Comparison of ENCODE assay signal across 8 cellular contexts in the genomic region with DNA sequence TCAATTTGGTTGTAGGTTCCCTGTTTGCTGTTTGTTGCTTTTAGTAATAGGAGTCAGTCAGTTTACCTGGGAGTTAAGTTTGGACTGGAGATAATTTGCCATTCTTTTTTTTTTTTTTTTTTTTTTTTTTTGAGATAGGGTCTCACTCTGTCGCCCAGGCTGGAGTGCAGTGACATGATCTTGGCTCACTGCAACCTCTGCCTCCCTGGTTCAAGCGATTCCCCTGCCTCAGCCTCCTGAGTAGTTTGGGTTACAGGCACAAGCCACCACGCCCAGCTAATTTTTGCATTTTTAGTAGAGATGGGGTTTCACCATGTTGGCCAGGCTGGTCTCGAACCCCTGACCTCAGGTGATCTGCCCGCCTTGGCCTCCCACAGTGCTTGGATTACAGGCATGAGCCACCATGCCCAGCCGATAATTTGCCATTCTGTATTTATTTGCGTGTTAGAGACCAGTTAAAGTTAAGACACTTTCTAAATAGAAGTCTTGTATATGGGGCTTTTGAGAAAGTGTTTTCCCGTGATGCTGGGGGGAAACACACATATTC. TPM values are rescaled to one million over a fixed set of nuclear protein-coding genes. Genes with fewer than 3 reads are reported as not detected.
DNase-seq lines count a peak whose midpoint lies in the region; ATAC-seq and TF ChIP-seq lines count a peak whose summit lies in the region.
"Not testable (repeated sequence)": the region's sequence is repeated elsewhere in the genome, so short reads cannot be mapped to it uniquely, and the experiment has no call there.

No MANE protein-coding gene starts in this region.

- H3K27me3 ChIP-seq in Caco-2 (replicated peaks; ENCODE audit: control insufficient read depth, insufficient read depth, low read length); MG63; mononuclear cell (ENCODE audit: insufficient read depth, low read length); gastrocnemius medialis; vagina: not testable (repeated sequence)

- peak overlapping the region; percentile 100 for H3K4me3 Mint-ChIP-seq in Caco-2 (ENCODE audit: unreplicated experiment)
- H3K4me3 Mint-ChIP-seq in activated CD8-positive, alpha-beta T cell treated with anti-CD3 and anti-CD28 coated beads for 36 hours = peak overlapping the region; percentile 98
- peak overlapping the region; percentile 99 for H3K4me3 Mint-ChIP-seq in MCF 10A (ENCODE audit: unreplicated experiment)

- H3K27ac Mint-ChIP-seq in Caco-2 (ENCODE audit: unreplicated experiment) = peak overlapping the region; percentile 33
- H3K27ac Mint-ChIP-seq in activated CD8-positive, alpha-beta T cell treated with anti-CD3 and anti-CD28 coated beads for 36 hours = peak overlapping the region; percentile 98
- peak overlapping the region; percentile 1 for H3K27ac Mint-ChIP-seq in MCF 10A (ENCODE audit: low read depth, unreplicated experiment)

- POLR2A ChIA-PET in Caco-2 (lab: Charles Lee) (interaction anchor here (0.9 kb wide), 1 partner anchor 15 kb away, joined by 4 read pairs; no protein-coding TSS in a partner anchor), MCF 10A (lab: Yijun Ruan, JAX) (interaction anchor here (1.0 to 4.0 kb wide), 5 partner anchors 7 to 251 kb away, joined by 3 to 31 read pairs (median 7); a partner anchor contains a TSS)
- POLR2A ChIA-PET in activated CD8-positive, alpha-beta T cell treated with anti-CD3 and anti-CD28 coated beads for 36 hours (lab: Charles Lee) = interaction anchor here (1.0 to 7.8 kb wide), 4 partner anchors 10 to 41 kb away, joined by 3 to 145 read pairs (median 36); no protein-coding TSS in a partner anchor

- H3K4me1 ChIP-seq in Caco-2 (peaks cover 28% of the 10 kb centered on the region), mononuclear cell (ENCODE audit: insufficient read depth, low read length) (peaks cover 48% of the 10 kb centered on the region), gastrocnemius medialis (peaks cover 30 to 38% of the 10 kb centered on the region in 2 donors), vagina (peaks cover 53% of the 10 kb centered on the region)

- H3K4me3 ChIP-seq in Caco-2 (ENCODE audit: low read depth, low read length) = peak overlapping the region; percentile 81; the same call in 1 of the 2 replicates
- peak overlapping the region; percentile 98 for H3K4me3 ChIP-seq in MG63
- H3K4me3 ChIP-seq in fibroblast of pulmonary artery (replicated peaks; ENCODE audit: low read depth, low read length) = peak overlapping the region; percentile 97
- peak overlapping the region; percentile 100 for H3K4me3 ChIP-seq in mononuclear cell (ENCODE audit: low read length)
- peak overlapping the region; percentile 84 to 99 (median 93) for H3K4me3 ChIP-seq in gastrocnemius medialis
- H3K4me3 ChIP-seq in vagina = peak overlapping the region; percentile 82 to 96

- CTCF ChIA-PET in Caco-2 (lab: Charles Lee) = not testable (repeated sequence)
- CTCF ChIA-PET in activated CD8-positive, alpha-beta T cell treated with anti-CD3 and anti-CD28 coated beads for 36 hours (lab: Charles Lee) = interaction anchor here (1.4 to 2.2 kb wide), 3 partner anchors 11 to 67 kb away, joined by 5 to 8 read pairs (median 6); no protein-coding TSS in a partner anchor
- CTCF ChIA-PET in MCF 10A (lab: Yijun Ruan, JAX) = interaction anchor here (0.7 to 2.0 kb wide), 3 partner anchors 11 to 69 kb away, joined by 3 to 16 read pairs (median 4); no protein-coding TSS in a partner anchor

- not testable (repeated sequence) for TF ChIP-seq POLR2A in gastrocnemius medialis (IDR thresholded peaks at IDR 0.05); vagina (IDR thresholded peaks at IDR 0.05)

- not testable (repeated sequence) for DNase-seq in Caco-2; MG63; activated CD8-positive, alpha-beta T cell treated with anti-CD3 and anti-CD28 coated beads for 36 hours; MCF 10A (ENCODE audit: unreplicated experiment); fibroblast of pulmonary artery (ENCODE audit: low read depth); gastrocnemius medialis; vagina (ENCODE audit: extremely low spot score in 2 of 2)

- not testable (repeated sequence) for TF ChIP-seq CTCF in Caco-2 (IDR thresholded peaks at IDR 0.05; ENCODE audit: insufficient read depth in 1 of 2, low read depth in 1 of 2, low read length in 1 of 2, severe bottlenecking in 1 of 2, unreplicated experiment in 1 of 2); activated CD8-positive, alpha-beta T cell treated with anti-CD3 and anti-CD28 coated beads for 36 hours (IDR thresholded peaks at IDR 0.05); MCF 10A (IDR thresholded peaks at IDR 0.05; ENCODE audit: unreplicated experiment); fibroblast of pulmonary artery (IDR thresholded peaks at IDR 0.05; ENCODE audit: low read length, missing control alignments); gastrocnemius medialis (IDR thresholded peaks at IDR 0.05 in 4 of 5, conservative IDR thresholded peaks at IDR 0.05 in 1 of 5); vagina (IDR thresholded peaks at IDR 0.05)

- H3K9me3 ChIP-seq in Caco-2; MG63; mononuclear cell (ENCODE audit: low read depth, low read length); gastrocnemius medialis; vagina: not testable (repeated sequence)

- peaks cover 90% of the 10 kb centered on the region for H3K36me3 Mint-ChIP-seq in Caco-2 (ENCODE audit: insufficient read depth, unreplicated experiment)
- peaks cover 70% of the 10 kb centered on the region for H3K36me3 Mint-ChIP-seq in activated CD8-positive, alpha-beta T cell treated with anti-CD3 and anti-CD28 coated beads for 36 hours (ENCODE audit: low read depth)
- H3K36me3 Mint-ChIP-seq in MCF 10A (ENCODE audit: insufficient read depth, unreplicated experiment) = peaks cover 81% of the 10 kb centered on the region

- H3K4me1 Mint-ChIP-seq in Caco-2 (ENCODE audit: low read depth, unreplicated experiment) = peaks cover 18% of the 10 kb centered on the region
- H3K4me1 Mint-ChIP-seq in activated CD8-positive, alpha-beta T cell treated with anti-CD3 and anti-CD28 coated beads for 36 hours (ENCODE audit: low read depth) = peaks cover 58% of the 10 kb centered on the region
- not testable (repeated sequence) for H3K4me1 Mint-ChIP-seq in MCF 10A (ENCODE audit: insufficient read depth, unreplicated experiment)

- in situ Hi-C loops in gastrocnemius medialis (cut with MboI; ENCODE audit: low sequenced_read_pairs in 4 of 4) = not testable (repeated sequence)

- H3K27me3 Mint-ChIP-seq in Caco-2 (ENCODE audit: insufficient read depth, unreplicated experiment); activated CD8-positive, alpha-beta T cell treated with anti-CD3 and anti-CD28 coated beads for 36 hours; MCF 10A (ENCODE audit: insufficient read depth, unreplicated experiment): not testable (repeated sequence)

- not testable (repeated sequence) for H3K9me3 Mint-ChIP-seq in Caco-2 (ENCODE audit: unreplicated experiment); activated CD8-positive, alpha-beta T cell treated with anti-CD3 and anti-CD28 coated beads for 36 hours; MCF 10A (ENCODE audit: unreplicated experiment)

- intact Hi-C loops in Caco-2 (cut with micrococcal nuclease; ENCODE audit: unreplicated experiment) = not testable (repeated sequence)
- intact Hi-C loops in activated CD8-positive, alpha-beta T cell treated with anti-CD3 and anti-CD28 coated beads for 36 hours (cut with micrococcal nuclease) = loop anchor here (5.0 kb wide), 1 partner anchor 67 kb away; a partner anchor contains a TSS
- intact Hi-C loops in MCF 10A (cut with micrococcal nuclease) = loop anchor here (5.0 to 10.0 kb wide), 2 partner anchors 67 to 230 kb away; a partner anchor contains a TSS
- intact Hi-C loops in gastrocnemius medialis (cut with DNase I; ENCODE audit: low total_unique reads) = loop anchor here (5.0 to 10.0 kb wide), 5 partner anchors 53 to 420 kb away; a partner anchor contains a TSS
- intact Hi-C loops in vagina (cut with DNase I) = loop anchor here (5.0 to 10.0 kb wide), 2 partner anchors 53 to 70 kb away; a partner anchor contains a TSS

- ATAC-seq in activated CD8-positive, alpha-beta T cell treated with anti-CD3 and anti-CD28 coated beads for 36 hours; gastrocnemius medialis: not testable (repeated sequence)

- H3K27ac ChIP-seq in gastrocnemius medialis (peak overlapping the region; percentile 96 to 100 (median 98)), vagina (peak overlapping the region; percentile 100)

- H3K36me3 ChIP-seq in Caco-2 (ENCODE audit: control insufficient read depth, insufficient read depth, low read length) = not testable (repeated sequence)
- H3K36me3 ChIP-seq in MG63 (peaks cover 74% of the 10 kb centered on the region), gastrocnemius medialis (peaks cover 2 to 46% of the 10 kb centered on the region in 2 donors), vagina (peaks cover 0 to 49% of the 10 kb centered on the region in 2 donors)

- not testable (repeated sequence) for BruUV-seq in Caco-2 (replicated peaks; lab: Mats Ljungman, UMichigan); MCF 10A (replicated peaks; lab: Mats Ljungman, UMichigan)

RNA-seq across cellular contexts. Expression of a gene that starts 2.7 kb away (rescaled TPM):
- total RNA-seq in Caco-2 (2022) (240 and 296 TPM in 2 replicates), MCF 10A (2022) (201 and 242 TPM in 2 replicates), mononuclear cell (211 TPM), gastrocnemius medialis (100 to 1,000 TPM; 110 to 281 (median 125) TPM), vagina (97.7 TPM)
- total RNA-seq in MG63 (2014; rRNA removed; shearing (Covaris generic); ENCODE audit: low replicate concordance) = 226 and 252 TPM in 2 replicates
- total RNA-seq in activated CD8-positive, alpha-beta T cell treated with anti-CD3 and anti-CD28 coated beads for 36 hours = 100 to 1,000 TPM; 142 to 150 TPM

RNA-seq across cellular contexts. Expression of a gene that starts 27.1 kb away (rescaled TPM):
- not detected in 2 replicates for total RNA-seq in Caco-2 (2022)
- not detected in 2 replicates for total RNA-seq in MG63 (2014; rRNA removed; shearing (Covaris generic); ENCODE audit: low replicate concordance)
- not detected for total RNA-seq in activated CD8-positive, alpha-beta T cell treated with anti-CD3 and anti-CD28 coated beads for 36 hours
- total RNA-seq in MCF 10A (2022) = not detected in 2 replicates
- total RNA-seq in mononuclear cell = 0.52 TPM
- total RNA-seq in gastrocnemius medialis = not detected
- total RNA-seq in vagina = not detected

RNA-seq across cellular contexts. Expression of a gene that starts 54.7 kb away (rescaled TPM):
- 1.6 and 1.9 TPM in 2 replicates for total RNA-seq in Caco-2 (2022)
- 4.9 and 11.7 TPM in 2 replicates for total RNA-seq in MG63 (2014; rRNA removed; shearing (Covaris generic); ENCODE audit: low replicate concordance)
- 100 to 1,000 TPM; 135 to 153 TPM for total RNA-seq in activated CD8-positive, alpha-beta T cell treated with anti-CD3 and anti-CD28 coated beads for 36 hours
- 8.0 and 14.5 TPM in 2 replicates for total RNA-seq in MCF 10A (2022)
- total RNA-seq in mononuclear cell = 246 TPM
- total RNA-seq in gastrocnemius medialis = 1 to 10 TPM; 2.5 to 9.4 (median 5.1) TPM
- 114 TPM for total RNA-seq in vagina

Comparison
In these comparisons a context has a peak if more than half of its experiments do, and no peak if none do; other contexts are left out.
1. H3K27ac Mint-ChIP-seq: peak in every context shown above with its lines; median percentile 98 in activated CD8-positive, alpha-beta T cell treated with anti-CD3 and anti-CD28 coated beads for 36 hours; 33 in Caco-2; 1 in MCF 10A.